24 cellular contexts compared by ENCODE assay signal in genomic region chr14:21694425-21694824, GRCh38. TPM values are rescaled to one million over a fixed set of nuclear protein-coding genes. Genes with fewer than 3 reads are reported as not detected.
A peak's percentile ranks its signal among the peaks of the same experiment; 100 is the strongest.
DNase-seq lines count a peak whose midpoint lies in the region; ATAC-seq and TF ChIP-seq lines count a peak whose summit lies in the region.
"Had no signal": no experiment of that assay in that cellular context is flagged by ENCODE, and none has a peak within 500 bp of the region (broad histone marks: within the 10 kb centered on the region; RNA-seq: fewer than 3 reads in every experiment).

No MANE protein-coding gene starts in this region.

- DNase-seq in DMS79 treated with DMSO at 0.1 percent for 48 hours (lab: John Stamatoyannopoulos, UW) (peak; percentile 58), HEK293T (ENCODE audit: extremely low spot score) (peak; percentile 56), renal cortical epithelial cell (ENCODE audit: low read depth) (peak; percentile 28), NCI-H345 (lab: John Stamatoyannopoulos, UW) (no peak), NCI-H524 (lab: John Stamatoyannopoulos, UW) (no peak)
- DNase-seq: 8988T; ACHN; BE2C; C1 segment of cervical spinal cord; CD4-positive, alpha-beta memory T cell; CD4-positive, CD25-positive, alpha-beta regulatory T cell; CD8-positive, alpha-beta memory T cell; COR-L47; DMS 273 treated with DMSO at 0.1 percent for 48 hours; DMS153; DMS53; DND-41; EL; GDM1 had no signal

- POLR2A ChIA-PET in HEK293T (lab: Yijun Ruan, JAX) = no interaction called here

- CTCF ChIA-PET in HEK293T (lab: Yijun Ruan, JAX) = interaction anchor here (1.2 kb wide), 1 partner anchor 29 kb away, joined by 3 read pairs; no protein-coding TSS in a partner anchor

- ATAC-seq in HG02571 (IDR thresholded peaks at IDR 0.05; ENCODE audit: unreplicated experiment) = no peak
- ATAC-seq: GM12878 had no signal

TF ChIP-seq in HEK293T, 16 proteins besides CTCF, POLR2A, EP300 and RAD21:
- TF ChIP-seq SUZ12 (IDR thresholded peaks at IDR 0.05) (no peak), ELF4 (IDR thresholded peaks at IDR 0.05) (0 out of 2 replicates have a peak, but pooled peaks have one; percentile 21), BHLHE40 (IDR thresholded peaks at IDR 0.05; ENCODE audit: borderline replicate concordance) (no peak), HDGF (IDR thresholded peaks at IDR 0.05; ENCODE audit: borderline replicate concordance) (no peak), PKNOX1 (IDR thresholded peaks at IDR 0.05) (peak; percentile 99), ARNT (IDR thresholded peaks at IDR 0.05) (peak; percentile 94), SP1 (IDR thresholded peaks at IDR 0.05) (no peak), CTBP1 (IDR thresholded peaks at IDR 0.05; ENCODE audit: borderline replicate concordance) (peak; percentile 98), FOXA1 (IDR thresholded peaks at IDR 0.05) (no peak), NFRKB (IDR thresholded peaks at IDR 0.05) (no peak), ZNF384 (IDR thresholded peaks at IDR 0.05) (peak; percentile 60), FOXM1 (IDR thresholded peaks at IDR 0.05; ENCODE audit: borderline replicate concordance) (no peak; the same call in 1 of the 2 replicates), L3MBTL2 (conservative IDR thresholded peaks at IDR 0.05) (no peak), TARDBP (IDR thresholded peaks at IDR 0.05) (0 out of 2 replicates have a peak, but pooled peaks have one; percentile 31), FOXK2 (IDR thresholded peaks at IDR 0.05) (no peak), LEF1 (IDR thresholded peaks at IDR 0.05; ENCODE audit: borderline replicate concordance) (peak; percentile 97)

RNA-seq across cellular contexts. Expression of gene OR4E1, which starts 20.8 kb away (rescaled TPM):
- not detected in 2 replicates for total RNA-seq in renal cortical epithelial cell
- total RNA-seq: A673; CD4-positive, alpha-beta memory T cell; CD4-positive, CD25-positive, alpha-beta regulatory T cell; CD8-positive, alpha-beta memory T cell; Daoy; G401; GM12878 had no signal

RNA-seq across cellular contexts. Expression of gene OR4E2, which starts 40.8 kb away (rescaled TPM):
- not detected in 2 replicates for total RNA-seq in renal cortical epithelial cell
- total RNA-seq: CD4-positive, alpha-beta memory T cell; CD4-positive, CD25-positive, alpha-beta regulatory T cell; CD8-positive, alpha-beta memory T cell; Daoy; G401; GM12878 had no signal

RNA-seq across cellular contexts. Expression of gene OR10G2, which starts 59.7 kb away (rescaled TPM):
- not detected in 2 replicates for total RNA-seq in renal cortical epithelial cell
- total RNA-seq: CD4-positive, alpha-beta memory T cell; CD4-positive, CD25-positive, alpha-beta regulatory T cell; CD8-positive, alpha-beta memory T cell; Daoy; G401; GM12878 had no signal

Comparison
In these comparisons a context has a peak if more than half of its experiments do, and no peak if none do; other contexts are left out.
1. DNase-seq: peak in DMS79 treated with DMSO at 0.1 percent for 48 hours (single experiment), HEK293T (single experiment) and renal cortical epithelial cell (single experiment); none in NCI-H345 (single experiment) and NCI-H524 (0 of 2).